In genomic region chr10:8369666-8370065, GRCh38 we compare ENCODE assay signal across 11 cellular contexts.
DNase-seq lines count a peak whose midpoint lies in the region; ATAC-seq and TF ChIP-seq lines count a peak whose summit lies in the region.
"Had no signal": no experiment of that assay in that cellular context is flagged by ENCODE, and none has a peak within 500 bp of the region (broad histone marks: within the 10 kb centered on the region; RNA-seq: fewer than 3 reads in every experiment).

No MANE protein-coding gene starts in this region.

- intact Hi-C loops in heart left ventricle (cut with DNase I) (loop anchor here in 5 of 10 donors (10.0 kb wide), 2 partner anchors 305 to 315 kb away; partner anchors contain the start of gene GATA3 (in 4 of the 5)), left cardiac atrium (cut with DNase I) (no loop called here)

- H3K4me1 Mint-ChIP-seq in stimulated activated effector memory CD8-positive, alpha-beta T cell treated with anti-CD3 and anti-CD28 coated beads, Interleukin-12 subunit alpha, Interleukin-12 subunit beta, amount 100 ng/mL, for 72 hours = peaks cover 52% of the 10 kb centered on the region

- ATAC-seq in heart left ventricle = peak; percentile 51 to 80 (median 61)
- no peak for ATAC-seq in left cardiac atrium
- peak; percentile 82 for ATAC-seq in HG02852 (IDR thresholded peaks at IDR 0.05; ENCODE audit: unreplicated experiment)
- peak; percentile 61 for ATAC-seq in stimulated activated effector memory CD8-positive, alpha-beta T cell treated with anti-CD3 and anti-CD28 coated beads, Interleukin-12 subunit alpha, Interleukin-12 subunit beta, amount 100 ng/mL, for 72 hours
- ATAC-seq in GM21515 (IDR thresholded peaks at IDR 0.05; ENCODE audit: unreplicated experiment) = no peak

- H3K9me3 ChIP-seq in heart left ventricle (peaks cover 0 to 5% (median 0%) of the 10 kb centered on the region in 12 donors), BE2C (no peaks in the 10 kb centered on the region)

- no peak overlapping the region for H3K4me3 ChIP-seq in heart left ventricle
- no peak overlapping the region for H3K4me3 ChIP-seq in BE2C (ENCODE audit: low read depth, low read length)

- TF ChIP-seq POLR2A in heart left ventricle (IDR thresholded peaks at IDR 0.05) = peak in 1 of 2 donors; percentile 33

- WGBS in heart left ventricle, 4 donors = 53 to 60% (median 57%) methylated on average over 7 of the region's 7 CpGs

- H3K27ac ChIP-seq in heart left ventricle = peak overlapping the region in 10 of 12 donors; percentile 41 to 85 (median 66)

- H3K4me3 Mint-ChIP-seq in stimulated activated effector memory CD8-positive, alpha-beta T cell treated with anti-CD3 and anti-CD28 coated beads, Interleukin-12 subunit alpha, Interleukin-12 subunit beta, amount 100 ng/mL, for 72 hours = no peak overlapping the region

- H3K36me3 ChIP-seq in heart left ventricle (no peaks in the 10 kb centered on the region), BE2C (no peaks in the 10 kb centered on the region)

- H3K4me1 ChIP-seq in heart left ventricle (peaks cover 0 to 11% (median 0%) of the 10 kb centered on the region in 12 donors), BE2C (no peaks in the 10 kb centered on the region)

- peak in 2 of 5 donors; percentile 26 to 31 for DNase-seq in heart left ventricle
- DNase-seq in left cardiac atrium = no peak
- peak; percentile 86 for DNase-seq in RPMI7951 (ENCODE audit: low read depth)
- no peak for DNase-seq in stimulated activated effector memory CD8-positive, alpha-beta T cell treated with anti-CD3 and anti-CD28 coated beads, Interleukin-12 subunit alpha, Interleukin-12 subunit beta, amount 100 ng/mL, for 72 hours (ENCODE audit: low spot score in 2 of 2)
- DNase-seq in NCI-H1930 (lab: John Stamatoyannopoulos, UW) = no peak
- DNase-seq in BE2C = no peak
- DNase-seq: activated CD4-positive, alpha-beta T cell treated with anti-CD3 and anti-CD28 coated beads for 1 hour; foreskin fibroblast; NCI-H1092 treated with DMSO at 0.1 percent for 48 hours had no signal

- peaks cover 4% of the 10 kb centered on the region for H3K9me3 Mint-ChIP-seq in stimulated activated effector memory CD8-positive, alpha-beta T cell treated with anti-CD3 and anti-CD28 coated beads, Interleukin-12 subunit alpha, Interleukin-12 subunit beta, amount 100 ng/mL, for 72 hours

- H3K27ac Mint-ChIP-seq in stimulated activated effector memory CD8-positive, alpha-beta T cell treated with anti-CD3 and anti-CD28 coated beads, Interleukin-12 subunit alpha, Interleukin-12 subunit beta, amount 100 ng/mL, for 72 hours = peak overlapping the region; percentile 87

- TF ChIP-seq CTCF in heart left ventricle (IDR thresholded peaks at IDR 0.05) = no peak
- TF ChIP-seq CTCF in BE2C (IDR thresholded peaks at IDR 0.05; ENCODE audit: low read depth, low read length) = no peak

- peaks cover 7% of the 10 kb centered on the region for H3K36me3 Mint-ChIP-seq in stimulated activated effector memory CD8-positive, alpha-beta T cell treated with anti-CD3 and anti-CD28 coated beads, Interleukin-12 subunit alpha, Interleukin-12 subunit beta, amount 100 ng/mL, for 72 hours

- H3K27me3 ChIP-seq in heart left ventricle (no peaks in the 10 kb centered on the region), BE2C (no peaks in the 10 kb centered on the region)

Comparison
In these comparisons a context has a peak if more than half of its experiments do, and no peak if none do; other contexts are left out.
1. ATAC-seq: peak in heart left ventricle (4 of 4), HG02852 (single experiment) and stimulated activated effector memory CD8-positive, alpha-beta T cell treated with anti-CD3 and anti-CD28 coated beads, Interleukin-12 subunit alpha, Interleukin-12 subunit beta, amount 100 ng/mL, for 72 hours (single experiment); none in left cardiac atrium (0 of 2) and GM21515 (single experiment).